ENCODE assay signal across 25 cellular contexts in the genomic region with DNA sequence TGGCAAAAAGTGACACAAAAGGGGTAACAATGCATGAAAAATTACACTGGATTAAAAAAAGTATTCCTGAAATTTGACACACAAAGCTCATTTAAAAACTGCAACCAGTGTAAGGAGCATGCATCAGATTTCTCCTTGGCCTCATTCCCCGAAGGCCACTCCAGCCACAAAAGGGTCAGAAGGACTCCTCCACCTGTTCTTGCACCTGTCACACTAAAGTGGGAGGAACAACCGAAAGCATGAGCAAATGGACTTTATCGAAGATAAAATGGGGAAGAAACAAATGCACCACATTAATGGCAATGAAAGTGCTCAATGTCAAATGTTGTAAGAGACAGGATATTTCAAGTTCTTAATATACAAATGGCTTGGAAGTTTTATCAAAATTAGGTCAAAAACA.
A peak's percentile ranks its signal among the peaks of the same experiment; 100 is the strongest.
DNase-seq lines count a peak whose midpoint lies in the region; ATAC-seq and TF ChIP-seq lines count a peak whose summit lies in the region.
"Had no signal": no experiment of that assay in that cellular context is flagged by ENCODE, and none has a peak within 500 bp of the region (broad histone marks: within the 10 kb centered on the region; RNA-seq: fewer than 3 reads in every experiment).

No MANE protein-coding gene starts in this region.

- DNase-seq in G401 (ENCODE audit: low spot score) (peak; percentile 31), NCI-H1105 treated with DMSO at 0.1 percent for 48 hours (lab: John Stamatoyannopoulos, UW) (peak; percentile 58), NCI-H524 (lab: John Stamatoyannopoulos, UW) (peak; percentile 66 to 88), neural progenitor cell (ENCODE audit: low spot score) (no peak), Kasumi-1 (lab: John Stamatoyannopoulos, UW) (no peak), adrenal gland (no peak)
- no peak for DNase-seq in stimulated activated CD4-positive, alpha-beta T cell treated with anti-CD3 and anti-CD28 coated beads, Interleukin-2, amount 100 ng/mL, for 24 hours
- no peak for DNase-seq in stimulated activated effector memory CD8-positive, alpha-beta T cell treated with anti-CD3 and anti-CD28 coated beads, Interleukin-12 subunit alpha, Interleukin-12 subunit beta, amount 100 ng/mL, for 72 hours (ENCODE audit: low spot score in 2 of 2)
- DNase-seq: activated CD4-positive, alpha-beta T cell treated with anti-CD3 and anti-CD28 coated beads for 36 hours; activated naive CD4-positive, alpha-beta T cell treated with anti-CD3 and anti-CD28 coated beads, Interleukin-2, amount 10 ng/mL, durations not matched to agents 7 days and 5 days; amniotic stem cell; Caco-2; GOT3; hippocampal formation; NCI-H1436; NCI-H345; NCI-H774; SIG-M5; stimulated activated naive CD8-positive, alpha-beta T cell treated with anti-CD3 and anti-CD28 coated beads, Interleukin-15, Interleukin-2, amounts not matched to agents 100 U/mL and 50 U/mL, for 24 hours had no signal

- no peak overlapping the region for H3K4me3 Mint-ChIP-seq in neural progenitor cell
- no peak overlapping the region for H3K4me3 Mint-ChIP-seq in stimulated activated effector memory CD8-positive, alpha-beta T cell treated with anti-CD3 and anti-CD28 coated beads, Interleukin-12 subunit alpha, Interleukin-12 subunit beta, amount 100 ng/mL, for 72 hours
- H3K4me3 Mint-ChIP-seq: activated CD4-positive, alpha-beta T cell treated with anti-CD3 and anti-CD28 coated beads for 36 hours; activated naive CD4-positive, alpha-beta T cell treated with anti-CD3 and anti-CD28 coated beads, Interleukin-2, amount 10 ng/mL, durations not matched to agents 7 days and 5 days; activated T-helper 17 cell treated with anti-CD3 and anti-CD28 coated beads, Interleukin-2, amount 50 U/mL, for 72 hours; brain; IgD-negative memory B cell; nephron had no signal

- H3K9me3 ChIP-seq in neural progenitor cell (ENCODE audit: low read depth) (no peaks in the 10 kb centered on the region), adrenal gland (replicated peaks in 1 of 3) (no peaks in the 10 kb centered on the region)
- H3K9me3 ChIP-seq: Caco-2 had no signal

- H3K4me2 ChIP-seq in neural progenitor cell: no peak overlapping the region

- no peak overlapping the region for H2AFZ ChIP-seq in neural progenitor cell (replicated peaks)

- no peaks in the 10 kb centered on the region for H3K79me2 ChIP-seq in neural progenitor cell (ENCODE audit: low read depth)

- no peaks in the 10 kb centered on the region for H3K9me3 Mint-ChIP-seq in neural progenitor cell
- H3K9me3 Mint-ChIP-seq in stimulated activated effector memory CD8-positive, alpha-beta T cell treated with anti-CD3 and anti-CD28 coated beads, Interleukin-12 subunit alpha, Interleukin-12 subunit beta, amount 100 ng/mL, for 72 hours: peaks cover 9% of the 10 kb centered on the region
- H3K9me3 Mint-ChIP-seq: activated naive CD4-positive, alpha-beta T cell treated with anti-CD3 and anti-CD28 coated beads, Interleukin-2, amount 10 ng/mL, durations not matched to agents 7 days and 5 days; brain; nephron had no signal

- peaks cover 2% of the 10 kb centered on the region for H3K4me1 Mint-ChIP-seq in neural progenitor cell
- no peaks in the 10 kb centered on the region for H3K4me1 Mint-ChIP-seq in stimulated activated effector memory CD8-positive, alpha-beta T cell treated with anti-CD3 and anti-CD28 coated beads, Interleukin-12 subunit alpha, Interleukin-12 subunit beta, amount 100 ng/mL, for 72 hours
- H3K4me1 Mint-ChIP-seq: activated CD4-positive, alpha-beta T cell treated with anti-CD3 and anti-CD28 coated beads for 36 hours; activated naive CD4-positive, alpha-beta T cell treated with anti-CD3 and anti-CD28 coated beads, Interleukin-2, amount 10 ng/mL, durations not matched to agents 7 days and 5 days; activated T-helper 17 cell treated with anti-CD3 and anti-CD28 coated beads, Interleukin-2, amount 50 U/mL, for 72 hours; IgD-negative memory B cell had no signal

- H3K9ac ChIP-seq in neural progenitor cell: no peak overlapping the region

- H3K27me3 ChIP-seq in neural progenitor cell: no peaks in the 10 kb centered on the region
- H3K27me3 ChIP-seq in adrenal gland: no peaks in the 10 kb centered on the region

- H3K36me3 ChIP-seq in neural progenitor cell (peaks cover 8% of the 10 kb centered on the region), adrenal gland (replicated peaks in 1 of 2) (no peaks in the 10 kb centered on the region)

- H3K27ac ChIP-seq in neural progenitor cell: no peak overlapping the region
- H3K27ac ChIP-seq in adrenal gland: no peak overlapping the region
- H3K27ac ChIP-seq: C4-2B, skin epidermis had no signal

- TF ChIP-seq CTCF in neural progenitor cell (IDR thresholded peaks at IDR 0.05): no peak
- no peak for TF ChIP-seq CTCF in adrenal gland (IDR thresholded peaks at IDR 0.05)

- no peaks in the 10 kb centered on the region for H3K4me1 ChIP-seq in neural progenitor cell
- no peaks in the 10 kb centered on the region for H3K4me1 ChIP-seq in adrenal gland (replicated peaks in 1 of 2)
- H3K4me1 ChIP-seq: Caco-2 had no signal

- H3K27ac Mint-ChIP-seq in neural progenitor cell: peak overlapping the region; percentile 29
- no peak overlapping the region for H3K27ac Mint-ChIP-seq in stimulated activated effector memory CD8-positive, alpha-beta T cell treated with anti-CD3 and anti-CD28 coated beads, Interleukin-12 subunit alpha, Interleukin-12 subunit beta, amount 100 ng/mL, for 72 hours
- H3K27ac Mint-ChIP-seq: activated CD4-positive, alpha-beta T cell treated with anti-CD3 and anti-CD28 coated beads for 36 hours; activated naive CD4-positive, alpha-beta T cell treated with anti-CD3 and anti-CD28 coated beads, Interleukin-2, amount 10 ng/mL, durations not matched to agents 7 days and 5 days; activated T-helper 17 cell treated with anti-CD3 and anti-CD28 coated beads, Interleukin-2, amount 50 U/mL, for 72 hours; IgD-negative memory B cell; nephron had no signal

- H3K4me3 ChIP-seq in neural progenitor cell (no peak overlapping the region), adrenal gland (no peak overlapping the region)
- H3K4me3 ChIP-seq: skin epidermis had no signal

- in situ Hi-C loops in G401 (cut with HindIII; ENCODE audit: low sequenced_read_pairs): no loop called here

- WGBS in adrenal gland, 4 donors: 45 to 60% (median 53%) methylated on average over 3 of the region's 3 CpGs

- no peak for TF ChIP-seq POLR2A in adrenal gland (IDR thresholded peaks at IDR 0.05)

- no peaks in the 10 kb centered on the region for H4K20me1 ChIP-seq in neural progenitor cell (ENCODE audit: low read depth)

- intact Hi-C loops in adrenal gland (cut with DNase I): no loop called here

- no peak for ATAC-seq in stimulated activated effector memory CD8-positive, alpha-beta T cell treated with anti-CD3 and anti-CD28 coated beads, Interleukin-12 subunit alpha, Interleukin-12 subunit beta, amount 100 ng/mL, for 72 hours
- ATAC-seq: activated CD4-positive, alpha-beta T cell treated with anti-CD3 and anti-CD28 coated beads for 36 hours; activated T-helper 17 cell treated with anti-CD3 and anti-CD28 coated beads, Interleukin-2, amount 50 U/mL, for 72 hours; stimulated activated naive CD8-positive, alpha-beta T cell treated with anti-CD3 and anti-CD28 coated beads, Interleukin-15, Interleukin-2, amounts not matched to agents 100 U/mL and 50 U/mL, for 24 hours had no signal

- no peaks in the 10 kb centered on the region for H3K27me3 Mint-ChIP-seq in neural progenitor cell (ENCODE audit: insufficient read depth, low read depth)
- H3K27me3 Mint-ChIP-seq: activated CD4-positive, alpha-beta T cell treated with anti-CD3 and anti-CD28 coated beads for 36 hours; activated naive CD4-positive, alpha-beta T cell treated with anti-CD3 and anti-CD28 coated beads, Interleukin-2, amount 10 ng/mL, durations not matched to agents 7 days and 5 days; activated T-helper 17 cell treated with anti-CD3 and anti-CD28 coated beads, Interleukin-2, amount 50 U/mL, for 72 hours; brain; IgD-negative memory B cell had no signal

- peaks cover 34% of the 10 kb centered on the region for H3K36me3 Mint-ChIP-seq in neural progenitor cell
- H3K36me3 Mint-ChIP-seq in stimulated activated effector memory CD8-positive, alpha-beta T cell treated with anti-CD3 and anti-CD28 coated beads, Interleukin-12 subunit alpha, Interleukin-12 subunit beta, amount 100 ng/mL, for 72 hours: no peaks in the 10 kb centered on the region
- H3K36me3 Mint-ChIP-seq: activated naive CD4-positive, alpha-beta T cell treated with anti-CD3 and anti-CD28 coated beads, Interleukin-2, amount 10 ng/mL, durations not matched to agents 7 days and 5 days; IgD-negative memory B cell had no signal

- H3F3A ChIP-seq in neural progenitor cell (ENCODE audit: low read depth): no peaks in the 10 kb centered on the region

Comparison
In these comparisons a context has a peak if more than half of its experiments do, and no peak if none do; other contexts are left out.
1. DNase-seq: peak in G401 (single experiment), NCI-H1105 treated with DMSO at 0.1 percent for 48 hours (single experiment) and NCI-H524 (2 of 2); none in neural progenitor cell (single experiment), Kasumi-1 (0 of 2), stimulated activated CD4-positive, alpha-beta T cell treated with anti-CD3 and anti-CD28 coated beads, Interleukin-2, amount 100 ng/mL, for 24 hours (0 of 2), adrenal gland (0 of 7) and stimulated activated effector memory CD8-positive, alpha-beta T cell treated with anti-CD3 and anti-CD28 coated beads, Interleukin-12 subunit alpha, Interleukin-12 subunit beta, amount 100 ng/mL, for 72 hours (0 of 2).